9 cellular contexts compared by ENCODE assay signal in the genomic region with DNA sequence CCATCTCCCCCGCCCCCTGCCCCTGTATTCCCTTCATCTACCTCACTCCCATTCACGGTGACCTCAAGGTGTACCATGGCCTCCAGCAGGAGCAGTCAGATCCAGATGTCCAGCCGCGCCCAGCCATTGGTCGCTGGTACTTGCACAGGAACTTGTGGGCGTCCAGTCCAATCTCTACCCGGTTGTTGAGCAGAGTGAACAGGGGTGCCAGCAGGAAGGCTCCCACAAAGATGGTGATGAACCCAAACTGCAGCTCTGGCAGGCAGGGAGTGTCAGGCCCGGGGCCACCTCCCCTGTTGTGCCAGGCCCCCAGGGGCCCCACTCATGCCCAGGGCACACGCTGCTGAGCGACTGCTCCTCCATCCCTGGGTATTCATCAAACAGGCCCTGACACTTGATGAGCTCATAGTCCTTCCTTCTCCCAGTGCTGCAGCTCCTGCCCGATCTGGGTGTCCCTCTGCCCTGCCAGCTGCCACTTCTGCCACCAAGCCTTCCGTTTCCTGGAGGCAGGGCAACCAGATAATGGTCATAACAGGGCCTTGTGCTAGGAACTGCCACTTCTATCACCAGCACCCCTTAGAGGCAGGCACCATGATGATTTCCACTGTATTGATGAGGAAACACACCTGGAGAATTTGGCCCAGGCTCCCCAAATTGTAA. TPM values are rescaled to one million over a fixed set of nuclear protein-coding genes. Genes with fewer than 3 reads are reported as not detected.
DNase-seq lines count a peak whose midpoint lies in the region; ATAC-seq and TF ChIP-seq lines count a peak whose summit lies in the region.
"Had no signal": no experiment of that assay in that cellular context is flagged by ENCODE, and none has a peak within 500 bp of the region (broad histone marks: within the 10 kb centered on the region; RNA-seq: fewer than 3 reads in every experiment).

No MANE protein-coding gene starts in this region.

- no peak for DNase-seq in activated CD4-positive, alpha-beta memory T cell treated with anti-CD3 and anti-CD28 coated beads for 36 hours
- DNase-seq in lower lobe of right lung, result no peak
- DNase-seq in superior temporal gyrus (ENCODE audit: extremely low spot score), result no peak
- DNase-seq in NCI-H82 treated with DMSO at 0.1 percent for 48 hours (lab: John Stamatoyannopoulos, UW; ENCODE audit: unreplicated experiment), result no peak
- DNase-seq in activated gamma-delta T cell treated with Interleukin-2 at 50 U/mL for 16 hours, result no peak

- H3K36me3 Mint-ChIP-seq in activated CD4-positive, alpha-beta memory T cell treated with anti-CD3 and anti-CD28 coated beads for 36 hours, result no peaks in the 10 kb centered on the region
- H3K36me3 Mint-ChIP-seq in stimulated activated memory B cell treated with anti-CD40 and anti-IgM and Interleukin-4, amounts not matched to agents 10 μg/mL and 1 μg/mL and 100 μg/mL, for 72 hours, result no peaks in the 10 kb centered on the region
- H3K36me3 Mint-ChIP-seq: activated CD8-positive, alpha-beta memory T cell treated with anti-CD3 and anti-CD28 coated beads, Interleukin-2, amount 10 ng/mL, durations not matched to agents 7 days and 5 days had no signal

- peak overlapping the region; percentile 3 for H3K4me3 Mint-ChIP-seq in activated CD4-positive, alpha-beta memory T cell treated with anti-CD3 and anti-CD28 coated beads for 36 hours
- peak overlapping the region; percentile 22 for H3K4me3 Mint-ChIP-seq in stimulated activated memory B cell treated with anti-CD40 and anti-IgM and Interleukin-4, amounts not matched to agents 10 μg/mL and 1 μg/mL and 100 μg/mL, for 72 hours

- CTCF ChIA-PET in activated CD4-positive, alpha-beta memory T cell treated with anti-CD3 and anti-CD28 coated beads for 36 hours (lab: Charles Lee), result interaction anchor here (1.1 to 1.5 kb wide), 2 partner anchors 12 to 14 kb away, joined by 3 to 5 read pairs; no protein-coding TSS in a partner anchor

- H3K27ac ChIP-seq in HUES48 (ENCODE audit: low read depth, low read length) (no peak overlapping the region), lower lobe of right lung (peak overlapping the region; percentile 62)
- H3K27ac ChIP-seq: SJCRH30 had no signal

- peaks cover 2% of the 10 kb centered on the region for H3K27me3 Mint-ChIP-seq in activated CD4-positive, alpha-beta memory T cell treated with anti-CD3 and anti-CD28 coated beads for 36 hours
- H3K27me3 Mint-ChIP-seq in stimulated activated memory B cell treated with anti-CD40 and anti-IgM and Interleukin-4, amounts not matched to agents 10 μg/mL and 1 μg/mL and 100 μg/mL, for 72 hours, result peaks cover 3% of the 10 kb centered on the region

- H3K27me3 ChIP-seq in HUES48 (ENCODE audit: control insufficient read depth, insufficient read depth, low read length) (peaks cover 9% of the 10 kb centered on the region), lower lobe of right lung (ENCODE audit: low read depth) (no peaks in the 10 kb centered on the region)
- H3K27me3 ChIP-seq: SJCRH30 had no signal

- intact Hi-C loops in activated CD4-positive, alpha-beta memory T cell treated with anti-CD3 and anti-CD28 coated beads for 36 hours (cut with micrococcal nuclease), result loop anchor here (10.0 kb wide), 1 partner anchor 693 kb away; a partner anchor contains a TSS
- intact Hi-C loops in lower lobe of right lung (cut with DNase I), result no loop called here

- H3K36me3 ChIP-seq in HUES48 (ENCODE audit: control insufficient read depth, insufficient read depth, low read length) (no peaks in the 10 kb centered on the region), lower lobe of right lung (no peaks in the 10 kb centered on the region)
- H3K36me3 ChIP-seq: SJCRH30 had no signal

- POLR2A ChIA-PET in activated CD4-positive, alpha-beta memory T cell treated with anti-CD3 and anti-CD28 coated beads for 36 hours (lab: Charles Lee), result no interaction called here

- TF ChIP-seq CTCF in lower lobe of right lung (IDR thresholded peaks at IDR 0.05), result no peak

- ATAC-seq in lower lobe of right lung, result no peak
- no peak for ATAC-seq in stimulated activated memory B cell treated with anti-CD40 and anti-IgM and Interleukin-4, amounts not matched to agents 10 μg/mL and 1 μg/mL and 100 μg/mL, for 72 hours

- H3K4me1 ChIP-seq in HUES48 (ENCODE audit: control insufficient read depth, insufficient read depth, low read length) (peaks cover 10% of the 10 kb centered on the region), lower lobe of right lung (peaks cover 22% of the 10 kb centered on the region)

- no peak overlapping the region for H3K9ac ChIP-seq in HUES48 (ENCODE audit: low read depth, low read length)

- peaks cover 10% of the 10 kb centered on the region for H3K4me1 Mint-ChIP-seq in activated CD4-positive, alpha-beta memory T cell treated with anti-CD3 and anti-CD28 coated beads for 36 hours (ENCODE audit: low read depth)
- H3K4me1 Mint-ChIP-seq in stimulated activated memory B cell treated with anti-CD40 and anti-IgM and Interleukin-4, amounts not matched to agents 10 μg/mL and 1 μg/mL and 100 μg/mL, for 72 hours, result peaks cover 32% of the 10 kb centered on the region

- no peaks in the 10 kb centered on the region for H3K9me3 ChIP-seq in HUES48 (ENCODE audit: control insufficient read depth, insufficient read depth, low read length)
- H3K9me3 ChIP-seq in lower lobe of right lung, result no peaks in the 10 kb centered on the region
- H3K9me3 ChIP-seq: SJCRH30 had no signal

- H3K9me3 Mint-ChIP-seq in activated CD4-positive, alpha-beta memory T cell treated with anti-CD3 and anti-CD28 coated beads for 36 hours, result no peaks in the 10 kb centered on the region
- peaks cover 2% of the 10 kb centered on the region for H3K9me3 Mint-ChIP-seq in stimulated activated memory B cell treated with anti-CD40 and anti-IgM and Interleukin-4, amounts not matched to agents 10 μg/mL and 1 μg/mL and 100 μg/mL, for 72 hours

- H3K4me3 ChIP-seq in HUES48 (ENCODE audit: low read depth, low read length) (peak overlapping the region; percentile 68; the same call in 1 of the 2 replicates), lower lobe of right lung (no peak overlapping the region)

- H3K27ac Mint-ChIP-seq in activated CD4-positive, alpha-beta memory T cell treated with anti-CD3 and anti-CD28 coated beads for 36 hours, result no peak overlapping the region
- H3K27ac Mint-ChIP-seq in stimulated activated memory B cell treated with anti-CD40 and anti-IgM and Interleukin-4, amounts not matched to agents 10 μg/mL and 1 μg/mL and 100 μg/mL, for 72 hours, result peak overlapping the region; percentile 43
- H3K27ac Mint-ChIP-seq: activated CD8-positive, alpha-beta memory T cell treated with anti-CD3 and anti-CD28 coated beads, Interleukin-2, amount 10 ng/mL, durations not matched to agents 7 days and 5 days had no signal

RNA-seq across cellular contexts. Expression of a gene that starts 5.7 kb away (rescaled TPM):
- total RNA-seq in activated CD4-positive, alpha-beta memory T cell treated with anti-CD3 and anti-CD28 coated beads for 36 hours, result 1 to 10 TPM; 7.0 to 7.1 TPM
- 15.6 TPM for total RNA-seq in lower lobe of right lung

RNA-seq across cellular contexts. Expression of a gene that starts 18.8 kb away (rescaled TPM):
- total RNA-seq in activated CD4-positive, alpha-beta memory T cell treated with anti-CD3 and anti-CD28 coated beads for 36 hours, result 1 to 10 TPM; 3.9 to 5.0 TPM
- total RNA-seq in lower lobe of right lung, result 9.1 TPM
